Comparison of ENCODE assay signal across 27 cellular contexts in the genomic region with DNA sequence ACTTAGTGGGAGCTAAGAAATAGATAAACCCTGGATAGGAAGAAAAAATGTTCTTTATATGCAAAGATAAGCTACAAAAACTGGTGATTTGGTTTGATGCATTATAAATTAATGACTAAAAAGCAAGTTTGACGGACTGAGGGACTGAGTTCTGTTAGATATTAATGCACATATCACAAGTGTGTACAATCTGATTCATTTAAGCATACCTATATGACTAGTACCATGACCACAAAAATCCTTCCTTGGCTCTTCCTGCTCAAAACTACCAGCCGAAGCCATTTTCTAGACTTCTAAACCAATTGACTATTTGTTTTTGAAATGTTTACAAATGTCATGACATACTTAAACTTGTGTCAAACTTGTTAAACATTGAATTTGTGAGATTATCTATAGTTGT.
A peak's percentile ranks its signal among the peaks of the same experiment; 100 is the strongest.
DNase-seq lines count a peak whose midpoint lies in the region; ATAC-seq, FAIRE-seq and TF ChIP-seq lines count a peak whose summit lies in the region.
"Had no signal": no experiment of that assay in that cellular context is flagged by ENCODE, and none has a peak within 500 bp of the region (broad histone marks: within the 10 kb centered on the region; RNA-seq: fewer than 3 reads in every experiment).

No MANE protein-coding gene starts in this region.

- in situ Hi-C loops in GM12878 (cut with MboI): no loop called here

- no peak overlapping the region for H3K4me2 ChIP-seq in GM12878 (ENCODE audit: control insufficient read depth, insufficient read depth)
- no peak overlapping the region for H3K4me2 ChIP-seq in OCI-LY7 (ENCODE audit: low read length)

- no peaks in the 10 kb centered on the region for H3K79me2 ChIP-seq in GM12878 (ENCODE audit: control insufficient read depth, insufficient read depth, low read length)
- H3K79me2 ChIP-seq in OCI-LY7 (ENCODE audit: insufficient read depth, low read depth, low read length): no peaks in the 10 kb centered on the region

- CTCF ChIA-PET in GM12878 (lab: Yijun Ruan, JAX) (interaction anchor here (0.7 kb wide), 1 partner anchor 18 kb away, joined by 3 read pairs; no protein-coding TSS in a partner anchor), OCI-LY7 (lab: Charles Lee; ENCODE audit: unreplicated experiment) (no interaction called here)

- H4K20me1 ChIP-seq in GM12878 (ENCODE audit: control insufficient read depth, insufficient read depth): no peaks in the 10 kb centered on the region
- H4K20me1 ChIP-seq in OCI-LY7 (ENCODE audit: insufficient read depth, low read length): no peaks in the 10 kb centered on the region

- no peak for TF ChIP-seq POLR2A in GM12878 (IDR thresholded peaks at IDR 0.05; ENCODE audit: low read depth, low read length)

- no peaks in the 10 kb centered on the region for H3K27me3 ChIP-seq in GM12878 (replicated peaks in 1 of 2; ENCODE audit: control insufficient read depth in 2 of 2, insufficient read depth in 2 of 2, low read length in 1 of 2)

- FAIRE-seq in GM12878 (lab: Jason Lieb, UNC) (no peak), HTR-8/SVneo (lab: Jason Lieb, UNC) (no peak)
- FAIRE-seq: GM12892, K562 had no signal

- no peak overlapping the region for H3K4me3 ChIP-seq in GM12878
- H3K4me3 ChIP-seq in OCI-LY7 (ENCODE audit: low read depth, low read length, poor library complexity, severe bottlenecking): no peak overlapping the region
- H3K4me3 ChIP-seq: K562 had no signal

- H3K27ac ChIP-seq in GM12878 (ENCODE audit: control insufficient read depth, insufficient read depth) (no peak overlapping the region), OCI-LY7 (ENCODE audit: low read depth, low read length, poor library complexity, severe bottlenecking) (no peak overlapping the region)
- H3K27ac ChIP-seq: C4-2B, RWPE1 had no signal

- H3K9me2 ChIP-seq in OCI-LY7 (ENCODE audit: insufficient read depth, low read length): no peaks in the 10 kb centered on the region

- TF ChIP-seq EP300 in GM12878 (IDR thresholded peaks at IDR 0.05; ENCODE audit: borderline replicate concordance in 1 of 2, control insufficient read depth in 1 of 2, low read depth in 2 of 2, low read length in 2 of 2): no peak

- POLR2A ChIA-PET in GM12878 (lab: Charles Lee): interaction anchor here (1.0 kb wide), 1 partner anchor 12 kb away, joined by 3 read pairs; no protein-coding TSS in a partner anchor
- POLR2A ChIA-PET in OCI-LY7 (lab: Charles Lee): no interaction called here

- no peaks in the 10 kb centered on the region for H3K4me1 ChIP-seq in GM12878 (ENCODE audit: control insufficient read depth, insufficient read depth, low read length)
- no peaks in the 10 kb centered on the region for H3K4me1 ChIP-seq in OCI-LY7 (ENCODE audit: insufficient read depth, low read length, poor library complexity, severe bottlenecking)

- BruUV-seq in GM12878 (replicated peaks; lab: Mats Ljungman, UMichigan) (no TSS peak), OCI-LY7 (replicated peaks; lab: Mats Ljungman, UMichigan) (no TSS peak)

- H2AFZ ChIP-seq in GM12878 (ENCODE audit: control insufficient read depth, low read depth, low read length) (no peak overlapping the region), OCI-LY7 (ENCODE audit: low read length) (no peak overlapping the region)

- DNase-seq in GM12878 (ENCODE audit: low read depth, low spot score) (no peak), midbrain (lab: John Stamatoyannopoulos, UW) (no peak), OCI-LY7 (ENCODE audit: low spot score) (no peak), HTR-8/SVneo (ENCODE audit: insufficient read length, low spot score) (no peak)
- DNase-seq: CD8-positive, alpha-beta memory T cell; DMS 273 treated with DMSO at 0.1 percent for 48 hours; DMS79; EL; GDM1; MV-4-11; NCI-H1105; NCI-H146; NCI-H1930; NCI-H2107; NCI-H446; NCI-H524 treated with DMSO at 0.1 percent for 48 hours; NCI-H774; SHP77 treated with DMSO at 0.1 percent for 48 hours; T-helper 1 cell had no signal

- no peak for TF ChIP-seq CTCF in GM12878 (IDR thresholded peaks at IDR 0.05 in 2 of 3, conservative IDR thresholded peaks at IDR 0.05 in 1 of 3; ENCODE audit: control insufficient read depth in 2 of 3, extremely low read depth in 1 of 3, insufficient read depth in 1 of 3, low read depth in 3 of 3, low read length in 3 of 3)
- TF ChIP-seq CTCF in OCI-LY7 (conservative IDR thresholded peaks at IDR 0.05; ENCODE audit: low read length): no peak

- no peak overlapping the region for H3K9ac ChIP-seq in GM12878 (ENCODE audit: control insufficient read depth, insufficient read depth, low read length)

- TF ChIP-seq RAD21 in GM12878 (IDR thresholded peaks at IDR 0.05; ENCODE audit: insufficient read depth, low read depth, low read length): no peak

- ATAC-seq in GM18907 (IDR thresholded peaks at IDR 0.05; ENCODE audit: unreplicated experiment) (peak; percentile 78), HG03432 (IDR thresholded peaks at IDR 0.05; ENCODE audit: unreplicated experiment) (peak; percentile 52), GM12878 (peak; percentile 58), HG02763 (IDR thresholded peaks at IDR 0.05; ENCODE audit: unreplicated experiment) (no peak)
- ATAC-seq: HCT116, K562 had no signal

- intact Hi-C loops in GM12878 (cut with micrococcal nuclease; ENCODE audit: unreplicated experiment): no loop called here
- intact Hi-C loops in OCI-LY7 (cut with micrococcal nuclease; ENCODE audit: unreplicated experiment): no loop called here

- SMC1A ChIA-PET in GM12878 (lab: Charles Lee; ENCODE audit: uncharacterized antibody, unreplicated experiment): interaction anchor here (0.7 to 2.6 kb wide), 5 partner anchors 9 to 66 kb away, joined by 3 to 14 read pairs (median 3); no protein-coding TSS in a partner anchor

- no peaks in the 10 kb centered on the region for H3K36me3 ChIP-seq in GM12878 (ENCODE audit: control insufficient read depth in 2 of 2, insufficient read depth in 2 of 2, low read length in 1 of 2)
- H3K36me3 ChIP-seq in OCI-LY7 (ENCODE audit: insufficient read depth, low read length): no peaks in the 10 kb centered on the region

- WGBS in GM12878 (ENCODE audit: insufficient coverage, insufficient replicate concordance, low lambda C conversion rate, missing lambda C conversion rate): 6% methylated on average over 2 of the region's 2 CpGs

- RAD21 ChIA-PET in GM12878 (lab: Charles Lee; ENCODE audit: unreplicated experiment): no interaction called here

- H3K9me3 ChIP-seq in GM12878 (replicated peaks; ENCODE audit: control insufficient read depth, insufficient read depth, low read length) (no peaks in the 10 kb centered on the region), OCI-LY7 (ENCODE audit: low read length) (no peaks in the 10 kb centered on the region)

TF ChIP-seq in GM12878, 131 proteins besides CTCF, POLR2A, EP300 and RAD21:
- TF ChIP-seq RUNX3 (IDR thresholded peaks at IDR 0.05; ENCODE audit: low read length): 0 out of 2 replicates have a peak, but pooled peaks have one; percentile 13
- TF ChIP-seq DPF2 (IDR thresholded peaks at IDR 0.05): 0 out of 2 replicates have a peak, but pooled peaks have one; percentile 21
- peak; percentile 40 for TF ChIP-seq JUNB (IDR thresholded peaks at IDR 0.05)
- no peak for TF ChIP-seq CBFB (IDR thresholded peaks at IDR 0.05; ENCODE audit: low read depth)
